12 cellular contexts compared by ENCODE assay signal in the genomic region with DNA sequence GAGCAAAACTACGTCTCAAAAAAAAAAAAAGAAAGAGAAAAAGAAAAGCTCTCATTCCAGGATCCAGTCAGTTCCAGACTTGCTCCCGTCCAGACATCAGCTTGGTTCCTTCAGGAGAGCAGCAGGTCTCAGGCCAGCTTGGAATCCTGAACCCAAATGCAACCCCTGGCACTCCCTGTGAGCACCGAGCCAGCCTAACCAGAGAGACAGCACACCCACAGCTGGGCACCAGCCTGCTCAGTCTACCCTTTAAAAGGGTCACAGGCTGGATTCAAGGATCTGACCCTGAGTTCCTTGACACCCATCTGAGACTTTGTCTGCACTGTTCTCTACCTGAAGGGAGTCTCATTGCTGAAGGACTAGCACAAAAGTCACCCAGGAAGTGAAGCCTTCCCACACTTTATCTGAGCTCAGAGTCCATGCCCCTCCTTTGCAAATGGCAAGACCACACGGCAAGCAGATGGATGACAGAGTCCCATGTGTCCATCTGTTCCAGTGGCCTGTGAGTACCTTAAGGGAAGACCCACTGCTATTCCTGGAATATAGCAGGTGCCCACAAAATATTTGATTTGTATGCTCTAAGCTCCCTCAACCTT. TPM values are rescaled to one million over a fixed set of nuclear protein-coding genes. Genes with fewer than 3 reads are reported as not detected.
DNase-seq lines count a peak whose midpoint lies in the region; ATAC-seq and TF ChIP-seq lines count a peak whose summit lies in the region.
"Had no signal": no experiment of that assay in that cellular context is flagged by ENCODE, and none has a peak within 500 bp of the region (broad histone marks: within the 10 kb centered on the region; RNA-seq: fewer than 3 reads in every experiment).

No MANE protein-coding gene starts in this region.

- CTCF ChIA-PET in activated CD4-positive, alpha-beta T cell treated with anti-CD3 and anti-CD28 coated beads, Interleukin-2, amount 10 ng/mL, durations not matched to agents 7 days and 5 days (lab: Charles Lee) = interaction anchor here (0.8 to 1.6 kb wide), 2 partner anchors 9 to 258 kb away, joined by 3 to 7 read pairs; no protein-coding TSS in a partner anchor
- CTCF ChIA-PET in WTC11 (lab: Charles Lee) = no interaction called here

- no peaks in the 10 kb centered on the region for H3K36me3 Mint-ChIP-seq in activated CD4-positive, alpha-beta T cell treated with anti-CD3 and anti-CD28 coated beads, Interleukin-2, amount 10 ng/mL, durations not matched to agents 7 days and 5 days (ENCODE audit: low read depth)
- H3K36me3 Mint-ChIP-seq in WTC11 = no peaks in the 10 kb centered on the region

- H3K4me3 ChIP-seq in fibroblast of the aortic adventitia (ENCODE audit: low read depth, low read length) = peak overlapping the region; percentile 92
- H3K4me3 ChIP-seq in skeletal muscle satellite cell (ENCODE audit: low read length) = no peak overlapping the region

- peak overlapping the region; percentile 26 for H3K27ac Mint-ChIP-seq in activated CD4-positive, alpha-beta T cell treated with anti-CD3 and anti-CD28 coated beads, Interleukin-2, amount 10 ng/mL, durations not matched to agents 7 days and 5 days
- H3K27ac Mint-ChIP-seq in WTC11 = no peak overlapping the region

- no peak for DNase-seq in activated CD4-positive, alpha-beta T cell treated with anti-CD3 and anti-CD28 coated beads, Interleukin-2, amount 10 ng/mL, durations not matched to agents 7 days and 5 days
- no peak for DNase-seq in activated CD4-positive, alpha-beta T cell treated with anti-CD3 and anti-CD28 coated beads, Interleukin-2, amount 50 U/mL, for 4 hours
- DNase-seq in WTC11 (ENCODE audit: low spot score) (no peak), fibroblast of the aortic adventitia (ENCODE audit: low read depth) (no peak), RPMI8226 (no peak), NCI-H774 (lab: John Stamatoyannopoulos, UW) (no peak)
- DNase-seq in stimulated activated naive CD4-positive, alpha-beta T cell treated with Interleukin-2 at 50 U/mL for 16 hours (lab: John Stamatoyannopoulos, UW) = no peak
- DNase-seq: GDM1, heart left ventricle, NCI-H748 treated with DMSO at 0.1 percent for 48 hours, T-helper 9 cell had no signal

- no peaks in the 10 kb centered on the region for H3K9me3 ChIP-seq in skeletal muscle satellite cell (replicated peaks; ENCODE audit: low read length)
- H3K9me3 ChIP-seq: heart left ventricle had no signal

- peak overlapping the region; percentile 79 for H3K4me3 Mint-ChIP-seq in activated CD4-positive, alpha-beta T cell treated with anti-CD3 and anti-CD28 coated beads, Interleukin-2, amount 10 ng/mL, durations not matched to agents 7 days and 5 days
- H3K4me3 Mint-ChIP-seq in WTC11 = peak overlapping the region; percentile 80

- POLR2A ChIA-PET in activated CD4-positive, alpha-beta T cell treated with anti-CD3 and anti-CD28 coated beads, Interleukin-2, amount 10 ng/mL, durations not matched to agents 7 days and 5 days (lab: Charles Lee) = no interaction called here
- POLR2A ChIA-PET in WTC11 (lab: Charles Lee) = interaction anchor here (1.5 kb wide), 1 partner anchor 14 kb away, joined by 3 read pairs; no protein-coding TSS in a partner anchor

- TF ChIP-seq CTCF in WTC11 (IDR thresholded peaks at IDR 0.05) (no peak), fibroblast of the aortic adventitia (IDR thresholded peaks at IDR 0.05; ENCODE audit: insufficient read depth, low read length) (no peak)

- H3K4me2 ChIP-seq in skeletal muscle satellite cell (ENCODE audit: low read length) = peak overlapping the region; percentile 96

- H3K4me1 Mint-ChIP-seq in activated CD4-positive, alpha-beta T cell treated with anti-CD3 and anti-CD28 coated beads, Interleukin-2, amount 10 ng/mL, durations not matched to agents 7 days and 5 days = peaks cover 35% of the 10 kb centered on the region
- peaks cover 29% of the 10 kb centered on the region for H3K4me1 Mint-ChIP-seq in WTC11

- peaks cover 9% of the 10 kb centered on the region for H3K27me3 ChIP-seq in skeletal muscle satellite cell (ENCODE audit: control insufficient read depth, insufficient read depth, low read length)
- H3K27me3 ChIP-seq: heart left ventricle had no signal

- H3K27me3 Mint-ChIP-seq in activated CD4-positive, alpha-beta T cell treated with anti-CD3 and anti-CD28 coated beads, Interleukin-2, amount 10 ng/mL, durations not matched to agents 7 days and 5 days = no peaks in the 10 kb centered on the region
- H3K27me3 Mint-ChIP-seq in WTC11 (ENCODE audit: low read depth) = no peaks in the 10 kb centered on the region; the same call in 1 of the 2 replicates

- no peaks in the 10 kb centered on the region for H3K9me3 Mint-ChIP-seq in activated CD4-positive, alpha-beta T cell treated with anti-CD3 and anti-CD28 coated beads, Interleukin-2, amount 10 ng/mL, durations not matched to agents 7 days and 5 days
- H3K9me3 Mint-ChIP-seq in WTC11 = no peaks in the 10 kb centered on the region

- no peak overlapping the region for H3K9ac ChIP-seq in skeletal muscle satellite cell (ENCODE audit: low read depth, low read length)

- ATAC-seq in WTC11 = no peak
- ATAC-seq: heart left ventricle had no signal

- peaks cover 19% of the 10 kb centered on the region for H3K4me1 ChIP-seq in skeletal muscle satellite cell (ENCODE audit: control insufficient read depth, insufficient read depth, low read length)

- no peaks in the 10 kb centered on the region for H3K36me3 ChIP-seq in skeletal muscle satellite cell (ENCODE audit: insufficient read depth, low read length)
- H3K36me3 ChIP-seq: heart left ventricle had no signal

TF ChIP-seq in WTC11, 78 proteins besides CTCF, POLR2A, EP300 and RAD21 (continues in another document):
- TF ChIP-seq ZNF671 (CRISPR knock-in tag; IDR thresholded peaks at IDR 0.05) (no peak), ZNF423 (CRISPR knock-in tag; IDR thresholded peaks at IDR 0.05) (no peak), SMAD4 (CRISPR knock-in tag; IDR thresholded peaks at IDR 0.05) (no peak), FOXP1 (CRISPR knock-in tag; IDR thresholded peaks at IDR 0.05; ENCODE audit: borderline replicate concordance) (no peak), ZNF317 (CRISPR knock-in tag; IDR thresholded peaks at IDR 0.05; ENCODE audit: borderline replicate concordance, low read depth) (no peak), FOXK1 (CRISPR knock-in tag; IDR thresholded peaks at IDR 0.05) (no peak), NR1H2 (CRISPR knock-in tag; IDR thresholded peaks at IDR 0.05) (no peak), CBFB (CRISPR knock-in tag; IDR thresholded peaks at IDR 0.05; ENCODE audit: low read depth) (no peak), CREM (CRISPR knock-in tag; IDR thresholded peaks at IDR 0.05) (no peak), SP1 (CRISPR knock-in tag; conservative IDR thresholded peaks at IDR 0.05) (no peak), ETV6 (CRISPR knock-in tag; IDR thresholded peaks at IDR 0.05) (no peak)
- TF ChIP-seq, protein P1, sequence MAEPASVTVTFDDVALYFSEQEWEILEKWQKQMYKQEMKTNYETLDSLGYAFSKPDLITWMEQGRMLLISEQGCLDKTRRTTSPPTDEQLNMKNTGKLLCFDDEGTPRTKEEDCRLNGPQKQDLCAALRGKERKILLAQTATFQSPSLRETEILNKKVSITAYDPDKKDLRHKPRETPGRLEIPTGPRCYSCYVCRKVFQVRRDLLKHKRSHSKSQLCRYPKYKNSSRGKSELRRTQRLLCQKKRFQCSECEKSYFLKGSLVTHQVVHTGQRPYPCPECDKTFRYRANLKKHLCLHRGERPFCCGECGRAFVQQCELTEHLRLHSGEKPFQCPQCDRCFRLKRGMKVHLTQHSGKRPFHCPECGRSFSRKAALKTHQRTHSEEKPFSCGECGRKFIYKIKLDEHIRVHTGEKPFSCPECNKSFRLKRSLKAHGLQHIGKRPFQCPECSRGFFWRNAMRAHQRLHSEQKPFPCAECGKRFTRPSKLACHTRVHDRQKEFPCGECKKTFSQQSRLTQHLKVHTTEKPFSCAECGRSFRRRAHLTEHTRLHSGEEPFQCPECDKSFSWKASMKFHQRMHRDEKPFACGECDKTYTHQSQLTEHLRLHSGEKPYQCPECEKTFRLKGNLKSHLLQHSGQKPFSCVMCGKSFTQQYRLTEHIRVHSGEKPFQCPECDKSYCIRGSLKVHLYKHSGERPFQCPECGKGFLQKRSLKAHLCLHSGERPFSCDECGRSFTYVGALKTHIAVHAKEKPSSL (CRISPR knock-in tag; conservative IDR thresholded peaks at IDR 0.05) = no peak
- TF ChIP-seq, protein P2, sequence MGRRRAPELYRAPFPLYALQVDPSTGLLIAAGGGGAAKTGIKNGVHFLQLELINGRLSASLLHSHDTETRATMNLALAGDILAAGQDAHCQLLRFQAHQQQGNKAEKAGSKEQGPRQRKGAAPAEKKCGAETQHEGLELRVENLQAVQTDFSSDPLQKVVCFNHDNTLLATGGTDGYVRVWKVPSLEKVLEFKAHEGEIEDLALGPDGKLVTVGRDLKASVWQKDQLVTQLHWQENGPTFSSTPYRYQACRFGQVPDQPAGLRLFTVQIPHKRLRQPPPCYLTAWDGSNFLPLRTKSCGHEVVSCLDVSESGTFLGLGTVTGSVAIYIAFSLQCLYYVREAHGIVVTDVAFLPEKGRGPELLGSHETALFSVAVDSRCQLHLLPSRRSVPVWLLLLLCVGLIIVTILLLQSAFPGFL (CRISPR knock-in tag; IDR thresholded peaks at IDR 0.05; ENCODE audit: borderline replicate concordance) = no peak
- TF ChIP-seq, protein P3, sequence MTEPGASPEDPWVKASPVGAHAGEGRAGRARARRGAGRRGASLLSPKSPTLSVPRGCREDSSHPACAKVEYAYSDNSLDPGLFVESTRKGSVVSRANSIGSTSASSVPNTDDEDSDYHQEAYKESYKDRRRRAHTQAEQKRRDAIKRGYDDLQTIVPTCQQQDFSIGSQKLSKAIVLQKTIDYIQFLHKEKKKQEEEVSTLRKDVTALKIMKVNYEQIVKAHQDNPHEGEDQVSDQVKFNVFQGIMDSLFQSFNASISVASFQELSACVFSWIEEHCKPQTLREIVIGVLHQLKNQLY (CRISPR knock-in tag; IDR thresholded peaks at IDR 0.05) = no peak
- TF ChIP-seq, protein P4, sequence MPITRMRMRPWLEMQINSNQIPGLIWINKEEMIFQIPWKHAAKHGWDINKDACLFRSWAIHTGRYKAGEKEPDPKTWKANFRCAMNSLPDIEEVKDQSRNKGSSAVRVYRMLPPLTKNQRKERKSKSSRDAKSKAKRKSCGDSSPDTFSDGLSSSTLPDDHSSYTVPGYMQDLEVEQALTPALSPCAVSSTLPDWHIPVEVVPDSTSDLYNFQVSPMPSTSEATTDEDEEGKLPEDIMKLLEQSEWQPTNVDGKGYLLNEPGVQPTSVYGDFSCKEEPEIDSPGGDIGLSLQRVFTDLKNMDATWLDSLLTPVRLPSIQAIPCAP (CRISPR knock-in tag; IDR thresholded peaks at IDR 0.05) = no peak

RNA-seq across cellular contexts. Expression of a gene that starts 1.4 kb away (rescaled TPM):
- total RNA-seq in activated CD4-positive, alpha-beta T cell treated with anti-CD3 and anti-CD28 coated beads, Interleukin-2, amount 10 ng/mL, durations not matched to agents 7 days and 5 days = 10 to 100 TPM; 38.1 to 44.5 TPM
- 76.5 to 83.1 TPM (median 78.6 TPM) in 3 replicates for total RNA-seq in WTC11 (2021)
- 65.0 and 260 TPM in 2 replicates for total RNA-seq in fibroblast of the aortic adventitia (ENCODE audit: low replicate concordance)
- 57.8 and 74.9 TPM in 2 replicates for total RNA-seq in skeletal muscle satellite cell (2012; rRNA removed)
